In genomic region chr2:218962859-218963492, GRCh38 we compare ENCODE assay signal across 8 cellular contexts. TPM values are rescaled to one million over a fixed set of nuclear protein-coding genes. Genes with fewer than 3 reads are reported as not detected.
DNase-seq lines count a peak whose midpoint lies in the region; ATAC-seq, FAIRE-seq and TF ChIP-seq lines count a peak whose summit lies in the region.

No MANE protein-coding gene starts in this region.

- peak overlapping the region; percentile 36 for H3K4me3 ChIP-seq in bronchial epithelial cell (ENCODE audit: low read depth, low read length)
- H3K4me3 ChIP-seq in keratinocyte (ENCODE audit: control insufficient read depth in 2 of 3, extremely low read depth in 1 of 3, insufficient read depth in 2 of 3, low read depth in 1 of 3, low read length in 3 of 3) = peak overlapping the region; percentile 19 to 41 (median 23)

- ATAC-seq in HG02759 (IDR thresholded peaks at IDR 0.05; ENCODE audit: unreplicated experiment) (no peak), HG02798 (IDR thresholded peaks at IDR 0.05; ENCODE audit: poor library complexity, unreplicated experiment) (no peak)

- no peak for FAIRE-seq in bronchial epithelial cell (lab: Jason Lieb, UNC)
- FAIRE-seq in keratinocyte (lab: Jason Lieb, UNC) = no peak

- H3K27me3 ChIP-seq in bronchial epithelial cell (ENCODE audit: control insufficient read depth, insufficient read depth, low read length) (peaks cover 21% of the 10 kb centered on the region), keratinocyte (ENCODE audit: control insufficient read depth, extremely low read depth, insufficient read depth, low read length) (peaks cover 52% of the 10 kb centered on the region)

- TF ChIP-seq CTCF in bronchial epithelial cell (IDR thresholded peaks at IDR 0.05; ENCODE audit: insufficient read depth, low read length, severe bottlenecking) = no peak
- TF ChIP-seq CTCF in keratinocyte (optimal IDR thresholded peaks at IDR 0.05 in 1 of 3, IDR thresholded peaks at IDR 0.05 in 1 of 3, conservative IDR thresholded peaks at IDR 0.05 in 1 of 3; ENCODE audit: extremely low read depth in 1 of 3, insufficient read depth in 2 of 3, low read length in 3 of 3) = no peak

- H3K36me3 ChIP-seq in bronchial epithelial cell (ENCODE audit: control insufficient read depth, insufficient read depth, low read length) = no peaks in the 10 kb centered on the region
- no peaks in the 10 kb centered on the region for H3K36me3 ChIP-seq in keratinocyte (ENCODE audit: control insufficient read depth in 2 of 2, extremely low read depth in 1 of 2, insufficient read depth in 2 of 2, low read length in 2 of 2)

- H3K9me1 ChIP-seq in keratinocyte (ENCODE audit: control insufficient read depth, extremely low read depth, insufficient read depth, low read length) = no peaks in the 10 kb centered on the region

- H3K9ac ChIP-seq in keratinocyte (ENCODE audit: control insufficient read depth, extremely low read depth, insufficient read depth, low read length) = no peak overlapping the region

- peak overlapping the region; percentile 77 for H3K4me2 ChIP-seq in keratinocyte (ENCODE audit: control insufficient read depth, extremely low read depth, insufficient read depth, low read depth, low read length)

- no peaks in the 10 kb centered on the region for H3K79me2 ChIP-seq in keratinocyte (ENCODE audit: control insufficient read depth, insufficient read depth, low read length)

- H3K4me1 ChIP-seq in keratinocyte (ENCODE audit: control insufficient read depth, extremely low read depth, insufficient read depth, low read length) = peaks cover 10% of the 10 kb centered on the region

- peak; percentile 96 for DNase-seq in COR-L47 (lab: John Stamatoyannopoulos, UW)
- peak; percentile 31 for DNase-seq in NCI-H1048 (lab: John Stamatoyannopoulos, UW)
- DNase-seq in T follicular helper cell (ENCODE audit: low read depth) = peak; percentile 39
- DNase-seq in bronchial epithelial cell (ENCODE audit: low read depth) = peak; percentile 75
- peak; percentile 32 for DNase-seq in keratinocyte (ENCODE audit: low read depth, low spot score)
- peak; percentile 52 to 56 for DNase-seq in stimulated activated CD4-positive, alpha-beta T cell treated with anti-CD3 and anti-CD28 coated beads, Interleukin-2, amount 100 ng/mL, for 48 hours

- H4K20me1 ChIP-seq in keratinocyte (ENCODE audit: control insufficient read depth, extremely low read depth, insufficient read depth, low read length) = peaks cover 8% of the 10 kb centered on the region

- no peak overlapping the region for H3K27ac ChIP-seq in keratinocyte (ENCODE audit: control insufficient read depth, insufficient read depth, low read length)

- dilution Hi-C loops in keratinocyte (cut with MboI; ENCODE audit: extremely low pct_ligation_motif_present, low sequenced_read_pairs) = no loop called here

- H2AFZ ChIP-seq in keratinocyte (ENCODE audit: control insufficient read depth, low read length) = no peak overlapping the region

- no peaks in the 10 kb centered on the region for H3K9me3 ChIP-seq in keratinocyte (ENCODE audit: control insufficient read depth, low read depth, low read length)

RNA-seq across cellular contexts. Expression of gene CDK5R2, which starts 3.5 kb away (rescaled TPM):
- not detected in 2 replicates for total RNA-seq in bronchial epithelial cell
- polyA plus RNA-seq in keratinocyte = 0.03 TPM in 2 of 3 replicates, not detected in the other
- not detected for polyA plus RNA-seq in keratinocyte (2011; ENCODE audit: low read depth)
- polyA plus RNA-seq in keratinocyte (2011; cell fraction: cytosol; rRNA removed) = 0.04 and 0.08 TPM in 2 replicates
- 0.08 and 0.12 TPM in 2 replicates for polyA plus RNA-seq in keratinocyte (2011; cell fraction: nucleus; rRNA removed)
- 0.08 TPM in 1 of 2 replicates, not detected in the other for polyA plus RNA-seq in keratinocyte (2012; ENCODE audit: low replicate concordance)
- polyA minus RNA-seq in keratinocyte = 0.30 TPM in 1 of 3 replicates, not detected in the others
- not detected for polyA minus RNA-seq in keratinocyte (2011; cell fraction: cytosol; rRNA and poly(A)+ RNA removed)
- polyA minus RNA-seq in keratinocyte (2011; cell fraction: nucleus; rRNA and poly(A)+ RNA removed) = not detected in 2 replicates

RNA-seq across cellular contexts. Expression of gene FEV, which starts 22.0 kb away (rescaled TPM):
- not detected in 2 replicates for total RNA-seq in bronchial epithelial cell
- not detected in 3 replicates for polyA plus RNA-seq in keratinocyte
- polyA plus RNA-seq in keratinocyte (2011; ENCODE audit: low read depth) = not detected
- not detected in 2 replicates for polyA plus RNA-seq in keratinocyte (2011; cell fraction: cytosol; rRNA removed)
- not detected in 2 replicates for polyA plus RNA-seq in keratinocyte (2011; cell fraction: nucleus; rRNA removed)
- polyA plus RNA-seq in keratinocyte (2012; ENCODE audit: low replicate concordance) = not detected in 2 replicates
- polyA minus RNA-seq in keratinocyte = not detected in 3 replicates
- polyA minus RNA-seq in keratinocyte (2011; cell fraction: cytosol; rRNA and poly(A)+ RNA removed) = not detected
- polyA minus RNA-seq in keratinocyte (2011; cell fraction: nucleus; rRNA and poly(A)+ RNA removed) = not detected in 2 replicates

RNA-seq across cellular contexts. Expression of gene CRYBA2, which starts 30.2 kb away (rescaled TPM):
- total RNA-seq in bronchial epithelial cell = not detected in 2 replicates
- polyA plus RNA-seq in keratinocyte = not detected in 3 replicates
- polyA plus RNA-seq in keratinocyte (2011; ENCODE audit: low read depth) = not detected
- polyA plus RNA-seq in keratinocyte (2011; cell fraction: cytosol; rRNA removed) = not detected in 2 replicates
- polyA plus RNA-seq in keratinocyte (2011; cell fraction: nucleus; rRNA removed) = not detected in 2 replicates
- not detected in 2 replicates for polyA plus RNA-seq in keratinocyte (2012; ENCODE audit: low replicate concordance)
- polyA minus RNA-seq in keratinocyte = not detected in 3 replicates
- not detected for polyA minus RNA-seq in keratinocyte (2011; cell fraction: cytosol; rRNA and poly(A)+ RNA removed)
- not detected in 2 replicates for polyA minus RNA-seq in keratinocyte (2011; cell fraction: nucleus; rRNA and poly(A)+ RNA removed)

Comparison
In these comparisons a context has a peak if more than half of its experiments do, and no peak if none do; other contexts are left out.
1. DNase-seq: peak in every context shown above with its lines; median percentile 96 in COR-L47; 75 in bronchial epithelial cell; 54 in stimulated activated CD4-positive, alpha-beta T cell treated with anti-CD3 and anti-CD28 coated beads, Interleukin-2, amount 100 ng/mL, for 48 hours; 39 in T follicular helper cell; 32 in keratinocyte; 31 in NCI-H1048.